ENCODE assay signal across 8 cellular contexts in the genomic region with DNA sequence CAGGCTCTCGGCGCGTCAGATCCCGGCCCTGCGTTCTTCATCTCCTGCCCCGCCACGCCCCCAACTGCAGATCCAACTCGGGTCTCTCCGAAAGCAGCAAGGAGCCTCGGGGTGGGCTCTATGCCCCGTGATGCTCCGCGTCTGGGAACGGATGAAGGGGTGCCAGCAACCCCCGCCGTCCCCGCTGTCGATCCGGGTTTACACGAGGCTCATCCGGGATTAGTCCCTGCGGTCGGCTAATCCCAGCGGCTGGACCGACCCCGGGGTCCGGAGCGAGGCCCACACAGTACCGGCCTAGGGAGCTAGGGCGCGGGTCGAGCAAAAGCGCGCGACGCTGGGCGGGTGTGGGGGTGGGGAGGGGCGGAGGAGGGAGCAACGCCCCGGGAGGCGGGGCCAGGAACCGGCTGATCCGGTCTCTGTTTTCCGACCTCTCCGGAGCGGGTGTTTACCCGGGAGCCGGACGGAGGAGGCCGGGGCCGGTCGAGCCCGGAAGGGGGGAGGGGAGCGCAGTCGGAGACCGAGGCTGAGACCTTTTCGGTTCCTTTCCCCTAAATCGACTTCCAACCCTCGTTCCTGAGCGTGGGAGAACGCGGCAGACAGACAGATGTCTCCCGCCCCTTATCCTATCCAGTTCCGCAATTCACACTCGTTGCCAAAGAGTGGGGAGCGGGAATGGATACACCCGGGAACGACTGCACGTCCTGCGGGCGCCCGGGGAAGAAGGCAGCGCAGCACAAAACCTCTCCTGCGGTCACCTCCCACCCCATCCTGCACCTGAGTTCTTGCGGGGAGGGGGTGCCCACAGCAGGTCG. TPM values are rescaled to one million over a fixed set of nuclear protein-coding genes. Genes with fewer than 3 reads are reported as not detected.
A peak's percentile ranks its signal among the peaks of the same experiment; 100 is the strongest.
DNase-seq lines count a peak whose midpoint lies in the region; ATAC-seq lines count a peak whose summit lies in the region.

No MANE protein-coding gene starts in this region.

- DNase-seq in NCI-H2081 (lab: John Stamatoyannopoulos, UW): peak; percentile 65 to 74
- DNase-seq in NCI-H2081 treated with DMSO at 0.1 percent for 48 hours (lab: John Stamatoyannopoulos, UW): no peak
- peak; percentile 58 for DNase-seq in NCI-H2171 (lab: John Stamatoyannopoulos, UW)
- peak; percentile 75 for DNase-seq in activated CD4-positive, CD25-positive, alpha-beta regulatory T cell treated with anti-CD3 and anti-CD28 coated beads, Interleukin-2, amount 50 U/mL, for 72 hours
- peak; percentile 86 for DNase-seq in cerebellum (ENCODE audit: low spot score)
- DNase-seq in kidney glomerular epithelial cell (lab: John Stamatoyannopoulos, UW): peak; percentile 48
- DNase-seq in stimulated activated CD4-positive, alpha-beta T cell treated with anti-CD3 and anti-CD28 coated beads, Interleukin-15, amount 100 ng/mL, for 48 hours (ENCODE audit: low read depth in 2 of 2): peak; percentile 29 to 64

- peak; percentile 68 for ATAC-seq in HG02973 (IDR thresholded peaks at IDR 0.05; ENCODE audit: unreplicated experiment)

RNA-seq across cellular contexts. Expression of gene PCDH1, which starts 28.6 kb away (rescaled TPM):
- 27.4 TPM for total RNA-seq in cerebellum
